Comparison of ENCODE assay signal across 13 cellular contexts in the genomic region with DNA sequence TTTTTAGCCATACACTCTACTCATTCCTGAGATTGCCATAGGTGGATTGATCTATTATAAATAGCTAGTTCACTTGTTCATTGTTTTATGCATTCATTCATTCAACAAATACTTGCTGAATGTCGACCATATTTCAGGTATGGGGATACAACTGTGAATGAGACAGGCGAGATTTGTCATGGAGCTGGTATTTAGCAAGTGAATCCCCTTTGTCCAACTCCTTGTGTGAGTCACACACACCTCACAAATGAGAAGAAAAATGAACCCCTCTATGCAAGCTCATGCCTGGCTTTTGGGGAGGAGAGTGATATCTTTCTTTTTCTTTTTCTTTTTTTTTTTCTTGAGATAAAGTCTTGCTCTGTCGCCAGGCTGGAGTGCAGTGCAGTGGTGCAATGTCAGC.
"Had no signal": no experiment of that assay in that cellular context is flagged by ENCODE, and none has a peak within 500 bp of the region (broad histone marks: within the 10 kb centered on the region; RNA-seq: fewer than 3 reads in every experiment).

No MANE protein-coding gene starts in this region.

- H3K4me1 ChIP-seq: pancreas had no signal

- H3K27ac Mint-ChIP-seq: mesothelial cell of epicardium, neural progenitor cell had no signal

- H3K36me3 Mint-ChIP-seq: mesothelial cell of epicardium, neural progenitor cell had no signal

- H3K4me3 Mint-ChIP-seq: mesothelial cell of epicardium had no signal

- H2AFZ ChIP-seq: neural progenitor cell had no signal

- H3K9me3 ChIP-seq: ascending aorta, colonic mucosa, pancreas, tibial nerve, vagina had no signal

- DNase-seq: activated B cell treated with CpG ODN at 0.5 μM for 24 hours; activated T-cell treated with anti-CD3 and anti-CD28 coated beads, Interleukin-2, amount 50 U/mL, for 72 hours; colonic mucosa; effector CD8-positive, alpha-beta T cell; hippocampal formation; pancreas; stimulated activated CD4-positive, alpha-beta T cell treated with anti-CD3 and anti-CD28 coated beads, Interleukin-15, amount 100 ng/mL, for 24 hours had no signal

- H3K4me3 ChIP-seq: ascending aorta, cardiac muscle cell, colonic mucosa, neural progenitor cell, pancreas, tibial nerve, vagina had no signal

- H3K9me3 Mint-ChIP-seq: activated B cell treated with CpG ODN at 0.5 μM for 24 hours; activated T-cell treated with anti-CD3 and anti-CD28 coated beads, Interleukin-2, amount 50 U/mL, for 72 hours; mesothelial cell of epicardium had no signal

- H3K36me3 ChIP-seq: ascending aorta, cardiac muscle cell, colonic mucosa, neural progenitor cell, pancreas, tibial nerve, vagina had no signal

- H3K27me3 Mint-ChIP-seq: activated B cell treated with CpG ODN at 0.5 μM for 24 hours had no signal

- ATAC-seq: activated T-cell treated with anti-CD3 and anti-CD28 coated beads, Interleukin-2, amount 50 U/mL, for 72 hours; pancreas had no signal

- H3K4me2 ChIP-seq: neural progenitor cell had no signal

- H3K9ac ChIP-seq: neural progenitor cell had no signal

- H3K27ac ChIP-seq: ascending aorta, cardiac muscle cell, colonic mucosa, neural progenitor cell, pancreas, tibial nerve, vagina had no signal

- H3K27me3 ChIP-seq: ascending aorta, colonic mucosa, pancreas, vagina had no signal
